8 cellular contexts compared by ENCODE assay signal in the genomic region with DNA sequence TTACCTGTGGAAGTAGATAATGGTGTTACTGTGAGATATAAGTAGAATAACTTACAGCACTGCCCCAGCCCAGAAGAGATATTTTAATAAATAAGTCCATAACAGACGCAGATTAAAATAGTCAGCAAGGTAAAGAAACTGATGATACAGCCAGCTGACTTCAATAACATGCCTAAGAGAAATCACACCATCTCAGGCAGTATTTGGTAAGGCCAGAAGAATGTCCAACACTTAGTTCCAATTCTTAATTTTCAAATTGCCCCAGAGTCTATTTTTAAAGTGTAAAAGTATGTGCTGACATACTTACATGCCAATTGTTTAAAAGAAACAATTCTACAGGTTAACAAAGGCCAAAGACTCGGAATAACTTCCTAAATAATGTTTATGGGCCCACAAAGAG. TPM values are rescaled to one million over a fixed set of nuclear protein-coding genes. Genes with fewer than 3 reads are reported as not detected.
DNase-seq lines count a peak whose midpoint lies in the region; ATAC-seq, FAIRE-seq and TF ChIP-seq lines count a peak whose summit lies in the region.

No MANE protein-coding gene starts in this region.

- peaks cover 0 to 5% of the 10 kb centered on the region in 2 donors for H3K4me1 ChIP-seq in kidney (ENCODE audit: control insufficient read depth in 1 of 2, insufficient read depth in 1 of 2, low read depth in 1 of 2, low read length in 2 of 2)
- peaks cover 62% of the 10 kb centered on the region for H3K4me1 ChIP-seq in suprapubic skin

- no peak for TF ChIP-seq POLR2A in suprapubic skin (IDR thresholded peaks at IDR 0.05)

- H3K36me3 Mint-ChIP-seq in activated CD4-positive, alpha-beta T cell treated with anti-CD3 and anti-CD28 coated beads, Interleukin-2, amount 10 ng/mL, durations not matched to agents 24 days and 14 days (ENCODE audit: low read depth): peaks cover 5% of the 10 kb centered on the region
- no peaks in the 10 kb centered on the region for H3K36me3 Mint-ChIP-seq in activated naive CD8-positive, alpha-beta T cell treated with anti-CD3 and anti-CD28 coated beads, Interleukin-2, amount 50 U/mL, for 24 hours (ENCODE audit: low read depth)

- ATAC-seq in activated naive CD8-positive, alpha-beta T cell treated with anti-CD3 and anti-CD28 coated beads, Interleukin-2, amount 50 U/mL, for 24 hours: no peak
- ATAC-seq in HG03520 (IDR thresholded peaks at IDR 0.05; ENCODE audit: unreplicated experiment): no peak

- no peaks in the 10 kb centered on the region for H3K36me3 ChIP-seq in kidney (ENCODE audit: control insufficient read depth in 1 of 2, insufficient read depth in 2 of 2, low read length in 2 of 2)
- H3K36me3 ChIP-seq in suprapubic skin: no peaks in the 10 kb centered on the region

- H3K4me3 ChIP-seq in kidney (ENCODE audit: low read length in 2 of 2): peak overlapping the region; percentile 64 to 75
- H3K4me3 ChIP-seq in suprapubic skin: peak overlapping the region; percentile 83

- intact Hi-C loops in activated CD4-positive, alpha-beta T cell treated with anti-CD3 and anti-CD28 coated beads, Interleukin-2, amount 10 ng/mL, durations not matched to agents 24 days and 14 days (cut with micrococcal nuclease): loop anchor here (1.0 to 10.0 kb wide), 5 partner anchors 102 to 435 kb away; a partner anchor contains a TSS
- intact Hi-C loops in kidney (cut with DNase I): no loop called here

- WGBS in suprapubic skin: 20% methylated on average over 2 of the region's 2 CpGs

- H3K27ac ChIP-seq in kidney (ENCODE audit: low read depth in 2 of 2, low read length in 2 of 2): no peak overlapping the region
- H3K27ac ChIP-seq in suprapubic skin: peak overlapping the region; percentile 94

- no peak for DNase-seq in activated CD4-positive, alpha-beta T cell treated with anti-CD3 and anti-CD28 coated beads, Interleukin-2, amount 10 ng/mL, durations not matched to agents 24 days and 14 days
- no peak for DNase-seq in activated CD4-positive, alpha-beta T cell treated with anti-CD3 and anti-CD28 coated beads for 4 hours
- no peak for DNase-seq in activated naive CD8-positive, alpha-beta T cell treated with anti-CD3 and anti-CD28 coated beads, Interleukin-2, amount 50 U/mL, for 24 hours
- DNase-seq in kidney (no peak), suprapubic skin (ENCODE audit: low spot score in 2 of 2) (no peak), COLO668 (lab: John Stamatoyannopoulos, UW; ENCODE audit: unreplicated experiment) (no peak), AG08395 (ENCODE audit: low spot score) (no peak)

- TF ChIP-seq EP300 in suprapubic skin (IDR thresholded peaks at IDR 0.05): no peak

- H3K9me3 ChIP-seq in kidney (ENCODE audit: control insufficient read depth in 1 of 2, low read length in 2 of 2): no peaks in the 10 kb centered on the region
- no peaks in the 10 kb centered on the region for H3K9me3 ChIP-seq in suprapubic skin

- TF ChIP-seq CTCF in kidney (IDR thresholded peaks at IDR 0.05; ENCODE audit: borderline replicate concordance, extremely low read depth, insufficient read depth) (no peak), suprapubic skin (IDR thresholded peaks at IDR 0.05) (no peak)

- peak overlapping the region; percentile 85 for H3K4me3 Mint-ChIP-seq in activated CD4-positive, alpha-beta T cell treated with anti-CD3 and anti-CD28 coated beads, Interleukin-2, amount 10 ng/mL, durations not matched to agents 24 days and 14 days
- peak overlapping the region; percentile 81 for H3K4me3 Mint-ChIP-seq in activated naive CD8-positive, alpha-beta T cell treated with anti-CD3 and anti-CD28 coated beads, Interleukin-2, amount 50 U/mL, for 24 hours

- peaks cover 30% of the 10 kb centered on the region for H3K4me1 Mint-ChIP-seq in activated CD4-positive, alpha-beta T cell treated with anti-CD3 and anti-CD28 coated beads, Interleukin-2, amount 10 ng/mL, durations not matched to agents 24 days and 14 days
- H3K4me1 Mint-ChIP-seq in activated naive CD8-positive, alpha-beta T cell treated with anti-CD3 and anti-CD28 coated beads, Interleukin-2, amount 50 U/mL, for 24 hours: peaks cover 25% of the 10 kb centered on the region

- FAIRE-seq in kidney (lab: Jason Lieb, UNC): no peak

- peaks cover 56% of the 10 kb centered on the region for H3K27me3 Mint-ChIP-seq in activated CD4-positive, alpha-beta T cell treated with anti-CD3 and anti-CD28 coated beads, Interleukin-2, amount 10 ng/mL, durations not matched to agents 24 days and 14 days
- peaks cover 67% of the 10 kb centered on the region for H3K27me3 Mint-ChIP-seq in activated naive CD8-positive, alpha-beta T cell treated with anti-CD3 and anti-CD28 coated beads, Interleukin-2, amount 50 U/mL, for 24 hours

- no peak overlapping the region for H3K27ac Mint-ChIP-seq in activated CD4-positive, alpha-beta T cell treated with anti-CD3 and anti-CD28 coated beads, Interleukin-2, amount 10 ng/mL, durations not matched to agents 24 days and 14 days
- no peak overlapping the region for H3K27ac Mint-ChIP-seq in activated naive CD8-positive, alpha-beta T cell treated with anti-CD3 and anti-CD28 coated beads, Interleukin-2, amount 50 U/mL, for 24 hours

- H3K9ac ChIP-seq in kidney (ENCODE audit: low read length in 2 of 2): peak overlapping the region in 1 of 2 donors; percentile 68

- no peaks in the 10 kb centered on the region for H3K27me3 ChIP-seq in suprapubic skin

- no peaks in the 10 kb centered on the region for H3K9me3 Mint-ChIP-seq in activated CD4-positive, alpha-beta T cell treated with anti-CD3 and anti-CD28 coated beads, Interleukin-2, amount 10 ng/mL, durations not matched to agents 24 days and 14 days
- H3K9me3 Mint-ChIP-seq in activated naive CD8-positive, alpha-beta T cell treated with anti-CD3 and anti-CD28 coated beads, Interleukin-2, amount 50 U/mL, for 24 hours: no peaks in the 10 kb centered on the region

RNA-seq across cellular contexts. Expression of a gene that starts 1.6 kb away (rescaled TPM):
- 11.8 and 14.0 TPM in 2 replicates for total RNA-seq in activated CD4-positive, alpha-beta T cell treated with anti-CD3 and anti-CD28 coated beads, Interleukin-2, amount 10 ng/mL, durations not matched to agents 24 days and 14 days
- 31.0 TPM for total RNA-seq in kidney
- polyA plus RNA-seq in kidney (ENCODE audit: insufficient read depth, low read depth, low replicate concordance): 3.9 TPM
- total RNA-seq in suprapubic skin: 10 to 100 TPM; 70.5 to 91.1 (median 83.4) TPM
